In the genomic region with DNA sequence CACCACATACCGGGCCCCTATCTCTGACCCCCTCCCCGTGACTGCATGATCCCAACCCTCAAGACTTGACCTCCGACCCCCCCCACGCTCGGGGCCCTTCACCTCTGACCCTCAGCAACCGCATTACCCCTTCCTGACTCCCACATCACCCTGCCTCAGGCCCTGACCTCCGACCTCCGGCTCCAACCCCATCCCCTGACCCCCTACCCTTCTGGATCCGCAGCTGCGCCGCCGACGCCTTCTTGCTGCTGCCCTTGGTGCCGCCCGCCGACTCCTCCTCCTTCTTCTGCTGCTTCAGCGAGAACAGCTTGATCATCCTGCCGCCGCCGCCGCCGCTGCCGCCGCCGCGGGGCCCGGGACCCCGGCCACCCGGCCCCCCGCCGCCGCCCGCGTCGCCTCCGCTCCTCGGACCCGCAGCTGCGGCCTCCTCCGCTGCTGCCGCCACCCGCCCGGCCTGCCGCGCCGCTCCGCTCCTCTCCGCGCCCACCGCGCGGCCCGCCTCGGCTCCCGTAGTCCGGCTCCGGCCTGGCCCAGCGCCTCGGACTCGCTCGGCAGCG, we compare ENCODE assay signal across 8 cellular contexts. TPM values are rescaled to one million over a fixed set of nuclear protein-coding genes. Genes with fewer than 3 reads are reported as not detected.
DNase-seq lines count a peak whose midpoint lies in the region; ATAC-seq, FAIRE-seq and TF ChIP-seq lines count a peak whose summit lies in the region.

Gene UBE2M, minus strand, starts transcription at position 546 of the 557 bp plus-strand sequence. Its CDS starts 230 bp downstream, at position 316.

- TF ChIP-seq CTCF in Panc1 (IDR thresholded peaks at IDR 0.05) (no peak), body of pancreas (IDR thresholded peaks at IDR 0.05) (no peak)

- CTCF ChIA-PET in Panc1 (lab: Charles Lee), result no interaction called here

- no peak for TF ChIP-seq POLR2A in body of pancreas (IDR thresholded peaks at IDR 0.05)

- H3K4me3 ChIP-seq in Panc1 (ENCODE audit: low read depth in 2 of 2, low read length in 2 of 2) (peak within 1 kb of the TSS; percentile 66 to 100), body of pancreas (peak within 1 kb of the TSS; percentile 48 to 79)

- POLR2A ChIA-PET in Panc1 (lab: Charles Lee), result interaction anchor here (0.6 to 0.9 kb wide), 2 partner anchors 37 to 398 kb away, joined by 3 read pairs; no protein-coding TSS in a partner anchor

- no peaks in the 10 kb centered on the region for H3K9me3 ChIP-seq in Panc1 (ENCODE audit: control insufficient read depth, insufficient read depth, low read depth, low read length)
- H3K9me3 ChIP-seq in body of pancreas, result no peaks in the 10 kb centered on the region

- peak; percentile 0 for ATAC-seq in GM21360 (IDR thresholded peaks at IDR 0.05; ENCODE audit: unreplicated experiment)
- ATAC-seq in Panc1, result no peak
- ATAC-seq in body of pancreas, result peak; percentile 2

- WGBS in body of pancreas, 2 donors, result 0 to 2% methylated on average over 22 to 55 of the region's 62 CpGs

- BruUV-seq in Panc1 (replicated peaks; lab: Mats Ljungman, UMichigan), result no TSS peak

- H3K4me1 ChIP-seq in Panc1 (ENCODE audit: control insufficient read depth, insufficient read depth, low read length) (peaks cover 42% of the 10 kb centered on the region), body of pancreas (peaks cover 69% of the 10 kb centered on the region)

- FAIRE-seq in urothelium cell line (lab: Jason Lieb, UNC), result no peak

- H3K36me3 ChIP-seq in Panc1 (ENCODE audit: control insufficient read depth, insufficient read depth, low read length) (no peaks in the 10 kb centered on the region; the same call in 1 of the 2 replicates), body of pancreas (replicated peaks in 1 of 2; ENCODE audit: insufficient read depth in 1 of 2, low read depth in 2 of 2) (peaks cover 0 to 4% of the 10 kb centered on the region in 2 donors)

- in situ Hi-C loops in Panc1 (cut with HindIII; ENCODE audit: low pct_unique_long_range_greater_than_20kb, low sequenced_read_pairs), result no loop called here

- H3K27me3 ChIP-seq in Panc1 (ENCODE audit: control insufficient read depth, insufficient read depth, low read length) (no peaks in the 10 kb centered on the region), body of pancreas (no peaks in the 10 kb centered on the region)

- no peak for DNase-seq in Panc1 (ENCODE audit: low read depth, low spot score)
- DNase-seq in body of pancreas, result peak; percentile 68 to 73 (median 71)
- peak; percentile 57 for DNase-seq in iris pigment epithelial cell (ENCODE audit: low read depth)
- peak; percentile 67 for DNase-seq in stimulated activated CD4-positive, alpha-beta T cell treated with anti-CD3 and anti-CD28 coated beads, Interleukin-4, amount 100 ng/mL, for 1 hour
- DNase-seq in dedifferentiated amniotic fluid mesenchymal stem cell (ENCODE audit: extremely low spot score), result no peak
- no peak for DNase-seq in urothelium cell line (ENCODE audit: low spot score)
- no peak for DNase-seq in NCI-H748 (lab: John Stamatoyannopoulos, UW; ENCODE audit: unreplicated experiment)

- intact Hi-C loops in Panc1 (cut with micrococcal nuclease; ENCODE audit: unreplicated experiment), result no loop called here
- intact Hi-C loops in body of pancreas (cut with DNase I), result no loop called here

- H3K27ac ChIP-seq in Panc1 (ENCODE audit: low read length) (peak within 1 kb of the TSS; percentile 100), body of pancreas (peak within 1 kb of the TSS; percentile 98 to 100 (median 100))

RNA-seq across cellular contexts. Expression of gene UBE2M, which starts in this region (rescaled TPM):
- total RNA-seq in Panc1 (2021; ENCODE audit: unreplicated experiment) (189 TPM), body of pancreas (10 to 100 TPM; 10.5 to 11.7 TPM)
- 306 TPM for polyA plus RNA-seq in Panc1 (2012; ENCODE audit: insufficient read length)

Comparison
In these comparisons a context has a peak if more than half of its experiments do, and no peak if none do; other contexts are left out.
1. RNA of gene UBE2M (total RNA-seq): 189 TPM in Panc1 (single experiment); 10.5 to 11.7 TPM in body of pancreas; every median in the first group is over 10 times any median in the second.
2. DNase-seq: peak in body of pancreas (4 of 4), iris pigment epithelial cell (single experiment) and stimulated activated CD4-positive, alpha-beta T cell treated with anti-CD3 and anti-CD28 coated beads, Interleukin-4, amount 100 ng/mL, for 1 hour (single experiment); none in Panc1 (single experiment), dedifferentiated amniotic fluid mesenchymal stem cell (single experiment), urothelium cell line (single experiment) and NCI-H748 (single experiment).